Comparison of ENCODE assay signal across 23 cellular contexts in the genomic region with DNA sequence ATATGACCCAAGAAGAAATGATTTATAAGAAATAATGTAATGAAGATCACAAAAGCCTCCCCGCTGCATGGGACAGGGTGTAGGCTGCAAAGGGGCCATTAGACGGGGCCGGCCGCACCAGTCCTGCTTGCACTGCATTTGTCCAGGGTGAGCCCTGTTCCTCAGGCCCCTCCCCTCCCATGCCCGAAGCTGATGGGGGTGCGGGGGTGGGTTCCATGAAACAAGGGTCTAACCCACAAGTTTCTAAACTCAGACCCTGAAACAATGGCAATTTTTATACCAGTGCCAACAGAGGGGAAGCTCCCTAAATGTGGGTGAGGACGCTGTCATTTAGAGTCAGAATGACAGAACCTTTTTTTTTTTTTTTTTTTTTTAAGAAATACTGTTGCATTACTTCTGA. TPM values are rescaled to one million over a fixed set of nuclear protein-coding genes. Genes with fewer than 3 reads are reported as not detected.
DNase-seq lines count a peak whose midpoint lies in the region; ATAC-seq lines count a peak whose summit lies in the region.
"Had no signal": no experiment of that assay in that cellular context is flagged by ENCODE, and none has a peak within 500 bp of the region (broad histone marks: within the 10 kb centered on the region; RNA-seq: fewer than 3 reads in every experiment).

No MANE protein-coding gene starts in this region.

- peaks cover 13% of the 10 kb centered on the region for H3K4me1 Mint-ChIP-seq in T-helper 17 cell
- H3K4me1 Mint-ChIP-seq: neural progenitor cell had no signal

- H3K4me2 ChIP-seq in BLaER1 treated with 17β-estradiol and CSF1 and Interleukin-3, amounts not matched to agents 10 nM and 100 nM = peak overlapping the region; percentile 88 to 99 (median 97)
- H3K4me2 ChIP-seq: neural progenitor cell, SK-N-SH had no signal

- H3K36me3 ChIP-seq in BLaER1 treated with 17β-estradiol and CSF1 and Interleukin-3, amounts not matched to agents 10 nM and 100 nM = peaks cover 19 to 37% (median 26%) of the 10 kb centered on the region in 11 experiments; a peak in 21 of 22 replicates
- H3K36me3 ChIP-seq: neural progenitor cell, thoracic aorta had no signal

- H3K27me3 ChIP-seq in BLaER1 treated with 17β-estradiol and CSF1 and Interleukin-3, amounts not matched to agents 10 nM and 100 nM = no peaks in the 10 kb centered on the region
- H3K27me3 ChIP-seq: heart left ventricle, neural progenitor cell had no signal

- no peaks in the 10 kb centered on the region for H3K27me3 Mint-ChIP-seq in T-helper 17 cell
- H3K27me3 Mint-ChIP-seq: activated naive CD8-positive, alpha-beta T cell treated with anti-CD3 and anti-CD28 coated beads for 36 hours; stimulated activated naive B cell treated with anti-CD40 and anti-IgM and Interleukin-4, amounts not matched to agents 10 μg/mL and 1 μg/mL and 100 μg/mL, for 72 hours had no signal

- H3K9me3 ChIP-seq in BLaER1 treated with 17β-estradiol and CSF1 and Interleukin-3, amounts not matched to agents 10 nM and 100 nM (replicated peaks in 1 of 11) = peaks cover 18 to 30% (median 24%) of the 10 kb centered on the region in 11 experiments
- H3K9me3 ChIP-seq in T-helper 17 cell (ENCODE audit: control insufficient read depth, low read length, poor library complexity, severe bottlenecking) = no peaks in the 10 kb centered on the region
- H3K9me3 ChIP-seq: SK-N-SH had no signal

- DNase-seq in T-helper 17 cell (no peak), left lobe of liver (ENCODE audit: low spot score) (peak; percentile 36), posterior cingulate gyrus (peak in 6 of 10 donors; percentile 2 to 62 (median 13)), substantia nigra (lab: John Stamatoyannopoulos, UW) (no peak), occipital lobe (lab: John Stamatoyannopoulos, UW) (no peak), epidermal melanocyte (ENCODE audit: insufficient read length, low spot score) (no peak)
- DNase-seq: activated CD4-positive, alpha-beta T cell treated with anti-CD3 and anti-CD28 coated beads for 48 hours; activated naive CD8-positive, alpha-beta T cell treated with anti-CD3 and anti-CD28 coated beads for 36 hours; CD8-positive, alpha-beta T cell; erythroblast; IMR-90; NCI-H1105; NCI-H2029; NCI-H226; NCI-H748 treated with DMSO at 0.1 percent for 48 hours; SK-N-SH; stimulated activated CD4-positive, alpha-beta T cell treated with anti-CD3 and anti-CD28 coated beads, Interleukin-4, amount 100 ng/mL, for 1 hour; stimulated activated naive B cell treated with anti-CD40 and anti-IgM and Interleukin-4, amounts not matched to agents 10 μg/mL and 1 μg/mL and 100 μg/mL, for 72 hours; T-helper 2 cell had no signal

- ATAC-seq in T-helper 17 cell = no peak
- no peak for ATAC-seq in left lobe of liver
- ATAC-seq: CD8-positive, alpha-beta T cell; heart left ventricle had no signal

- intact Hi-C loops in posterior cingulate gyrus (cut with DNase I) = no loop called here

- H4K20me1 ChIP-seq in BLaER1 treated with 17β-estradiol and CSF1 and Interleukin-3, amounts not matched to agents 10 nM and 100 nM = peaks cover 1 to 78% (median 65%) of the 10 kb centered on the region in 11 experiments; a peak in 19 of 22 replicates

- peak overlapping the region in 2 of 11 experiments; percentile 36 to 60; a peak in 2 of 22 replicates for H3K9ac ChIP-seq in BLaER1 treated with 17β-estradiol and CSF1 and Interleukin-3, amounts not matched to agents 10 nM and 100 nM
- H3K9ac ChIP-seq: neural progenitor cell, SK-N-SH had no signal

- H3K27ac Mint-ChIP-seq in T-helper 17 cell = peak overlapping the region; percentile 2
- H3K27ac Mint-ChIP-seq: activated naive CD8-positive, alpha-beta T cell treated with anti-CD3 and anti-CD28 coated beads for 36 hours; CD8-positive, alpha-beta T cell had no signal

- H3K4me1 ChIP-seq in BLaER1 treated with 17β-estradiol and CSF1 and Interleukin-3, amounts not matched to agents 10 nM and 100 nM = peaks cover 63 to 77% (median 68%) of the 10 kb centered on the region in 10 experiments
- H3K4me1 ChIP-seq: neural progenitor cell had no signal

- no peak overlapping the region for H3K4me3 Mint-ChIP-seq in T-helper 17 cell
- H3K4me3 Mint-ChIP-seq: activated naive CD8-positive, alpha-beta T cell treated with anti-CD3 and anti-CD28 coated beads for 36 hours; CD8-positive, alpha-beta T cell; neural progenitor cell; stimulated activated naive B cell treated with anti-CD40 and anti-IgM and Interleukin-4, amounts not matched to agents 10 μg/mL and 1 μg/mL and 100 μg/mL, for 72 hours had no signal

- H3K27ac ChIP-seq in BLaER1 treated with 17β-estradiol and CSF1 and Interleukin-3, amounts not matched to agents 10 nM and 100 nM = peak overlapping the region in 1 of 11 experiments; percentile 52; a peak in 1 of 22 replicates
- no peak overlapping the region for H3K27ac ChIP-seq in substantia nigra (ENCODE audit: low read depth, low read length, poor library complexity, severe bottlenecking)
- H3K27ac ChIP-seq: neural progenitor cell, thoracic aorta had no signal

- no peaks in the 10 kb centered on the region for H3K36me3 Mint-ChIP-seq in T-helper 17 cell (ENCODE audit: low read depth)

- H3K4me3 ChIP-seq in BLaER1 treated with 17β-estradiol and CSF1 and Interleukin-3, amounts not matched to agents 10 nM and 100 nM = no peak overlapping the region
- H3K4me3 ChIP-seq: heart left ventricle, neural progenitor cell, thoracic aorta had no signal

RNA-seq across cellular contexts. Expression of a gene that starts 39.7 kb away (rescaled TPM):
- total RNA-seq in T-helper 17 cell (10 to 100 TPM; 12.5 to 12.9 TPM), left lobe of liver (21.8 TPM), occipital lobe (85.5 TPM)

Comparison
In these comparisons a context has a peak if more than half of its experiments do, and no peak if none do; other contexts are left out.
1. DNase-seq: peak in left lobe of liver (single experiment) and posterior cingulate gyrus (6 of 10); none in T-helper 17 cell (0 of 3), substantia nigra (0 of 49), occipital lobe (single experiment) and epidermal melanocyte (single experiment).